In the genomic region with DNA sequence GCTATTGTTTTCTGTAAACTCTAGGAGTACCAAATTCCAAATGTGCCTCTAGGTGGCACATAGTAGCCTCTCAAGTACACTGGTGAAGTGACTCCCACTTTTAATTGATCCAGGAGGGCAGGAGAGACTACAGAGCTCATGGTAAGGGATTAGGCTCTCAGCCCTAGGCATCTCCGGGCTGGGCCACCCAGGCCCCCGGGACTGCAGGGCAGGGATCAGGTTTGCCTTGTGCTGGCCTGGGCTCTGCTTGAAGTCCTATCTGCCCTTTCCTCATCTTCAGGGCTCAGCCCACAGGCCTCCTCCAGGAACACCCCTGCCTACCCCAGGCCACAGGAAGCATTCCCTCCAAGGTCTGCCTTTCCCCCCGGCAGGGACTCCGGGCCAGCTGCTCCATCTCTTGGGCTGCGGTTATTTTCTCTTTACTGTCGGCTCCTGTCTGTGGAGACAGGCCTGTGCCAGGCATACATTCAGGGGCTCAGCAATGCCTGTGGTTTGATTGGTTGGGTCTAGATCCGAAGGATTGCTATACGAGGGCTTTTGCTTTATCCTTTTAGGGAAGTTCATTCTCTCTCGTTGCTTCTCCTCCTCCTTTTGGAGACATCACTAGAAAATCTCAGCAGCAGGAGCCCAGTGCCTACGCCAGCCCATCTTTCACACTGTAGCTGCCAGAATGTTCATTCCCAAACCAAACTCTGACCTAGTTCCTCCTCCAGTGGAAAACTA, we compare ENCODE assay signal across 9 cellular contexts. TPM values are rescaled to one million over a fixed set of nuclear protein-coding genes. Genes with fewer than 3 reads are reported as not detected.
DNase-seq lines count a peak whose midpoint lies in the region; ATAC-seq and TF ChIP-seq lines count a peak whose summit lies in the region.
"Had no signal": no experiment of that assay in that cellular context is flagged by ENCODE, and none has a peak within 500 bp of the region (broad histone marks: within the 10 kb centered on the region; RNA-seq: fewer than 3 reads in every experiment).

No MANE protein-coding gene starts in this region.

- H3K4me3 ChIP-seq in BE2C (ENCODE audit: low read depth, low read length) (no peak overlapping the region), NB4 (ENCODE audit: low read depth, low read length) (no peak overlapping the region), duodenal mucosa (ENCODE audit: low read depth in 1 of 2, low read length in 2 of 2) (no peak overlapping the region)

- TF ChIP-seq CTCF in BE2C (IDR thresholded peaks at IDR 0.05; ENCODE audit: low read depth, low read length) (peak; percentile 52; the same call in 1 of the 2 replicates), NB4 (IDR thresholded peaks at IDR 0.05; ENCODE audit: low read depth, low read length) (peak; percentile 6)

- H3K4me1 ChIP-seq in BE2C = peaks cover 25% of the 10 kb centered on the region
- no peaks in the 10 kb centered on the region for H3K4me1 ChIP-seq in duodenal mucosa (ENCODE audit: control insufficient read depth in 1 of 2, insufficient read depth in 2 of 2, low read length in 2 of 2)

- DNase-seq in BE2C (peak; percentile 49), NB4 (ENCODE audit: low read depth) (peak; percentile 6), myocyte (ENCODE audit: low read depth) (peak; percentile 88), NCI-H2029 (lab: John Stamatoyannopoulos, UW) (no peak)
- no peak for DNase-seq in stimulated activated CD4-positive, alpha-beta T cell treated with anti-CD3 and anti-CD28 coated beads, Interleukin-4, amount 100 ng/mL, for 24 hours
- no peak for DNase-seq in effector CD4-positive, alpha-beta T cell
- DNase-seq: stimulated activated CD4-positive, alpha-beta T cell treated with anti-CD3 and anti-CD28 coated beads, Interleukin-2, amount 100 ng/mL, for 48 hours had no signal

- ATAC-seq in GM19324 (IDR thresholded peaks at IDR 0.05; ENCODE audit: low FRiP score, unreplicated experiment) = no peak

- H3K9me3 ChIP-seq in BE2C (no peaks in the 10 kb centered on the region), duodenal mucosa (ENCODE audit: control insufficient read depth in 1 of 2, low read length in 2 of 2) (no peaks in the 10 kb centered on the region)

- TF ChIP-seq POLR2A in NB4 (IDR thresholded peaks at IDR 0.05; ENCODE audit: extremely low read depth, insufficient read length) = no peak

- H3K27me3 ChIP-seq in BE2C = no peaks in the 10 kb centered on the region
- H3K27me3 ChIP-seq in duodenal mucosa (ENCODE audit: control insufficient read depth in 1 of 2, insufficient read depth in 2 of 2, low read length in 2 of 2) = no peaks in the 10 kb centered on the region

- peak overlapping the region; percentile 30 for H3K27ac ChIP-seq in duodenal mucosa (ENCODE audit: low read depth, low read length)

- H3K36me3 ChIP-seq in BE2C = no peaks in the 10 kb centered on the region
- no peaks in the 10 kb centered on the region for H3K36me3 ChIP-seq in duodenal mucosa (ENCODE audit: control insufficient read depth in 1 of 2, insufficient read depth in 2 of 2, low read length in 2 of 2)

- H3K9ac ChIP-seq in duodenal mucosa (ENCODE audit: low read depth in 1 of 2, low read length in 2 of 2) = no peak overlapping the region

RNA-seq across cellular contexts. Expression of gene PARVA, which starts 32.8 kb away (rescaled TPM):
- polyA plus RNA-seq in BE2C (2012; ENCODE audit: insufficient read depth, insufficient read length, low read depth) = 60.0 TPM
- 70.5 and 74.5 TPM in 2 replicates for total RNA-seq in myocyte
- 107 TPM for polyA plus RNA-seq in myocyte (2012)

Comparison
In these comparisons a context has a peak if more than half of its experiments do, and no peak if none do; other contexts are left out.
1. DNase-seq: peak in BE2C (single experiment), NB4 (single experiment) and myocyte (single experiment); none in stimulated activated CD4-positive, alpha-beta T cell treated with anti-CD3 and anti-CD28 coated beads, Interleukin-4, amount 100 ng/mL, for 24 hours (single experiment), NCI-H2029 (single experiment) and effector CD4-positive, alpha-beta T cell (single experiment).